Comparison of ENCODE assay signal across 9 cellular contexts in the genomic region with DNA sequence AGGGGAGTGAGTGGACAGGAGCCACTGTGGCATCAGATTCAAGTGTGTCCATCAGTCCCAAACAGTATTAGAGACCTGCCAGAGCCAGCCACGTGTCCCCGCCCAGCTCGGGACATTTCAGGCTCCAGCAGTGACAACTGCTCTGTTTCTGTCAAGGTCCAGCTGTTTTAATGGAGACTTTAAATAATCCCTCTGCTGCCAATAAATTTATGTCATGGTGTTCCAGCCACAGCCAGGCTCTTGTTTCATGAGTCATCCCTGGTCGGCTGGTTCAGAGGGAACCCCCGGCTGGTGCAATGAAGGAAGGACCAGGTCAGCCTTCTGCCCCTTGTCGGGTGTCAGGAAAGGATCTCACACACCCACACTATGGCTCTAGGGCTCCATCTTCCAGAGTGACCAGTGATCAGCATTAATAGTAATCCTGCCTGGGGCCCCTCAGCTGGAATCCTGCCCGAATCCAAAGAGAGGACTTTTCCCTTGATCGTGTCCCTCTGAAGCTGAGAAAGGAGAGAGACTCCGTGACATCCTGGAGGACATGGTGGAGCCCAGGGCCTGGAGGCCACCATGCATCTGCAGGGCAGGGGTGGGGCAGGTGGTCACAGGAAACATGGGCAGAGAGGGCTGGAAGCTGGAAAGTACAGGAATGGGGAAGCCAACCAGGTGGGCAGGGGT.
DNase-seq lines count a peak whose midpoint lies in the region; FAIRE-seq and TF ChIP-seq lines count a peak whose summit lies in the region.
"Had no signal": no experiment of that assay in that cellular context is flagged by ENCODE, and none has a peak within 500 bp of the region (broad histone marks: within the 10 kb centered on the region; RNA-seq: fewer than 3 reads in every experiment).

No MANE protein-coding gene starts in this region.

- no peak for TF ChIP-seq CTCF in fibroblast of villous mesenchyme (IDR thresholded peaks at IDR 0.05; ENCODE audit: insufficient read depth, low read depth, low read length)

- DNase-seq in ELF-1 (ENCODE audit: low read depth, low spot score) (peak; percentile 51), RCC 7860 (ENCODE audit: low spot score) (peak; percentile 97), fibroblast of villous mesenchyme (ENCODE audit: low read depth) (peak; percentile 41), renal cortical epithelial cell (ENCODE audit: low read depth) (peak; percentile 97), Ammon's horn (ENCODE audit: low spot score) (no peak), amniotic stem cell (lab: John Stamatoyannopoulos, UW) (no peak), posterior cingulate gyrus (no peak), NCI-H446 (lab: John Stamatoyannopoulos, UW) (no peak)
- DNase-seq: NCI-H1105 treated with DMSO at 0.1 percent for 48 hours had no signal

- FAIRE-seq in RCC 7860 (lab: Jason Lieb, UNC), result peak; percentile 97

- no peak overlapping the region for H3K4me3 ChIP-seq in fibroblast of villous mesenchyme (ENCODE audit: low read depth, low read length)

- intact Hi-C loops in posterior cingulate gyrus (cut with DNase I), result no loop called here

Comparison
In these comparisons a context has a peak if more than half of its experiments do, and no peak if none do; other contexts are left out.
1. DNase-seq: peak in ELF-1 (single experiment), RCC 7860 (single experiment), fibroblast of villous mesenchyme (single experiment) and renal cortical epithelial cell (single experiment); none in Ammon's horn (single experiment), amniotic stem cell (single experiment), posterior cingulate gyrus (0 of 10) and NCI-H446 (0 of 2).